10 cellular contexts compared by ENCODE assay signal in the genomic region with DNA sequence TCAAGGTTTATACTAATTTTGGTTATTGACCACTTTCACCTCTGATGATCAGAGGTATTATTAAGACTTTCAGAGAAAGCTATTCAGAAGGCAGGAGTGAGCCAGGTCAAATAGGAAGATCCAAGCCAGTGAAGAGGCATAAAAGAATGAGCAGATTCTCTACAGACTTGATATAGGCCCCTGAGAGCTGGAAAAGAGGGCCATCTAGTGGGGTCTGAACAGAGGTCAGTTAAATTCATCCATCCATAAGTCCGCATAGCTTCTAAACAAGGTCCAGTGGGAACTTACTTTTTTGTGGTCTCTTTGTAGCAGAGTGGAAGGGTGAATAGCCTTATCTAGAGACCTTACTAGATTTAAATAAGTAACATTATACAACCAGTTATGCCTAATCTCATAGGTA.
A peak's percentile ranks its signal among the peaks of the same experiment; 100 is the strongest.
DNase-seq lines count a peak whose midpoint lies in the region; ATAC-seq and TF ChIP-seq lines count a peak whose summit lies in the region.
"Had no signal": no experiment of that assay in that cellular context is flagged by ENCODE, and none has a peak within 500 bp of the region (broad histone marks: within the 10 kb centered on the region; RNA-seq: fewer than 3 reads in every experiment).

No MANE protein-coding gene starts in this region.

- no peaks in the 10 kb centered on the region for H3K36me3 ChIP-seq in left ventricle myocardium inferior

- DNase-seq in left ventricle myocardium inferior: no peak
- no peak for DNase-seq in right cardiac atrium
- peak; percentile 42 to 44 for DNase-seq in SHP77 (lab: John Stamatoyannopoulos, UW)
- peak; percentile 0 for DNase-seq in foreskin melanocyte
- no peak for DNase-seq in NCI-H2227 (lab: John Stamatoyannopoulos, UW; ENCODE audit: unreplicated experiment)
- no peak for DNase-seq in NCI-H2029 treated with DMSO at 0.1 percent for 48 hours (lab: John Stamatoyannopoulos, UW)
- DNase-seq: cerebellar nuclear complex, T-helper 9 cell had no signal

- no peak overlapping the region for H3K4me3 ChIP-seq in left ventricle myocardium inferior
- H3K4me3 ChIP-seq in right cardiac atrium (ENCODE audit: low read length): no peak overlapping the region

- H3K27ac ChIP-seq in left ventricle myocardium inferior (replicated peaks): no peak overlapping the region
- no peak overlapping the region for H3K27ac ChIP-seq in right cardiac atrium (ENCODE audit: low read length)

- H3K27me3 ChIP-seq in left ventricle myocardium inferior (ENCODE audit: low read depth) (no peaks in the 10 kb centered on the region), right cardiac atrium (ENCODE audit: control insufficient read depth, insufficient read depth) (no peaks in the 10 kb centered on the region)

- peak; percentile 37 for TF ChIP-seq CTCF in left ventricle myocardium inferior (IDR thresholded peaks at IDR 0.05; ENCODE audit: borderline replicate concordance)

- H3K9me3 ChIP-seq in left ventricle myocardium inferior (replicated peaks) (no peaks in the 10 kb centered on the region), right cardiac atrium (ENCODE audit: control insufficient read depth, low read length) (no peaks in the 10 kb centered on the region)

- H3K4me1 ChIP-seq in left ventricle myocardium inferior: no peaks in the 10 kb centered on the region
- H3K4me1 ChIP-seq in right cardiac atrium (ENCODE audit: control insufficient read depth, insufficient read depth, low read length): no peaks in the 10 kb centered on the region

- WGBS in right cardiac atrium: 73% methylated on average over 1 of the region's 1 CpG

- ATAC-seq in right cardiac atrium (no peak), GM18517 (IDR thresholded peaks at IDR 0.05; ENCODE audit: unreplicated experiment) (no peak), HG03354 (IDR thresholded peaks at IDR 0.05; ENCODE audit: poor library complexity, severe bottlenecking, unreplicated experiment) (no peak)

- intact Hi-C loops in left ventricle myocardium inferior (cut with micrococcal nuclease): no loop called here
- intact Hi-C loops in right cardiac atrium (cut with DNase I): no loop called here

Comparison
In these comparisons a context has a peak if more than half of its experiments do, and no peak if none do; other contexts are left out.
1. DNase-seq: peak in SHP77 (2 of 2) and foreskin melanocyte (single experiment); none in left ventricle myocardium inferior (single experiment), right cardiac atrium (0 of 3), NCI-H2227 (single experiment) and NCI-H2029 treated with DMSO at 0.1 percent for 48 hours (single experiment).